In the genomic region with DNA sequence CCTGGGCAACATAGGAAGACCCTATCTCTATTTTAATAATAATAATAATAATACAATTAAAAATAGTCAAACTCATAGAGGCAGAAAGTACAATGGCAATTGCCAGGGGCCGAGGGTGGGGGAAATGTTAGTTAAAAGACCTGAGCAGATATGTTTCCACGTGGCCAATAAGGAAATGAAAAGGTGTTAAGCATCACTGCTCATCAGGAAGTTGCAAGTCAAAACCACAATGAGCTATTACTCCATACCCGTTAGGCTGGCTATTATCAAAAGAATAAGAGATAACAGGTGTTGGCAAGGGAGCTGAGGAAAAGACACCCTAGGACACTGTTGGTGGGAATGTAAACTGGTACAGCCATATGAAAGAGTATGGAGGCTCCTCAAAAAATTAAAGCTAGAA, we compare ENCODE assay signal across 24 cellular contexts.
"Had no signal": no experiment of that assay in that cellular context is flagged by ENCODE, and none has a peak within 500 bp of the region (broad histone marks: within the 10 kb centered on the region; RNA-seq: fewer than 3 reads in every experiment).

No MANE protein-coding gene starts in this region.

- H3K27me3 ChIP-seq: esophagus muscularis mucosa, pancreas, tibial nerve had no signal

- H3K4me1 Mint-ChIP-seq: activated CD4-positive, alpha-beta T cell treated with anti-CD3 and anti-CD28 coated beads for 36 hours; activated T-helper 17 cell treated with anti-CD3 and anti-CD28 coated beads, Interleukin-2, amount 50 U/mL, for 72 hours; brain; nephron progenitor cell; stimulated activated naive CD8-positive, alpha-beta T cell treated with anti-CD3 and anti-CD28 coated beads, Interleukin-15, amount 100 ng/mL, for 72 hours; WTC11 had no signal

- ATAC-seq: activated CD4-positive, alpha-beta T cell treated with anti-CD3 and anti-CD28 coated beads for 36 hours; activated naive CD4-positive, alpha-beta T cell treated with anti-CD3 and anti-CD28 coated beads, Interleukin-2, amount 50 U/mL, for 72 hours; activated T-helper 17 cell treated with anti-CD3 and anti-CD28 coated beads, Interleukin-2, amount 50 U/mL, for 72 hours; left ventricle myocardium superior; pancreas; right cardiac atrium; stimulated activated naive CD8-positive, alpha-beta T cell treated with anti-CD3 and anti-CD28 coated beads, Interleukin-15, amount 100 ng/mL, for 72 hours; WTC11 had no signal

- H3K9me3 Mint-ChIP-seq: activated T-helper 17 cell treated with anti-CD3 and anti-CD28 coated beads, Interleukin-2, amount 50 U/mL, for 72 hours had no signal

- H3K36me3 Mint-ChIP-seq: activated naive CD4-positive, alpha-beta T cell treated with anti-CD3 and anti-CD28 coated beads, Interleukin-2, amount 50 U/mL, for 72 hours had no signal

- H3K36me3 ChIP-seq: esophagus muscularis mucosa, pancreas, tibial nerve had no signal

- DNase-seq: activated CD4-positive, alpha-beta T cell treated with anti-CD3 and anti-CD28 coated beads for 36 hours; activated CD4-positive, alpha-beta T cell treated with anti-CD3 and anti-CD28 coated beads, Interleukin-2, amount 50 U/mL, for 4 hours; activated CD8-positive, alpha-beta memory T cell treated with anti-CD3 and anti-CD28 coated beads for 24 hours; activated CD8-positive, alpha-beta memory T cell treated with anti-CD3 and anti-CD28 coated beads, Interleukin-2, amount 50 U/mL, for 4 hours; activated T-cell treated with anti-CD3 and anti-CD28 coated beads, Interleukin-2, amount 50 U/mL, for 24 hours; aorta; dermis blood vessel endothelial cell; effector CD8-positive, alpha-beta T cell; hypothalamus; left ventricle myocardium superior; mammary epithelial cell; midbrain; nephron progenitor cell; pancreas; right cardiac atrium; stimulated activated CD4-positive, alpha-beta T cell treated with anti-CD3 and anti-CD28 coated beads, Interleukin-4, amount 100 ng/mL, for 4 hours; stimulated activated naive CD8-positive, alpha-beta T cell treated with anti-CD3 and anti-CD28 coated beads, Interleukin-15, amount 100 ng/mL, for 72 hours; T1000 had no signal

- H3K27ac Mint-ChIP-seq: activated CD4-positive, alpha-beta T cell treated with anti-CD3 and anti-CD28 coated beads for 36 hours; activated naive CD4-positive, alpha-beta T cell treated with anti-CD3 and anti-CD28 coated beads, Interleukin-2, amount 50 U/mL, for 72 hours; activated T-cell treated with anti-CD3 and anti-CD28 coated beads, Interleukin-2, amount 50 U/mL, for 24 hours; activated T-helper 17 cell treated with anti-CD3 and anti-CD28 coated beads, Interleukin-2, amount 50 U/mL, for 72 hours; brain; nephron progenitor cell; stimulated activated naive CD8-positive, alpha-beta T cell treated with anti-CD3 and anti-CD28 coated beads, Interleukin-15, amount 100 ng/mL, for 72 hours; WTC11 had no signal

- H3K4me3 Mint-ChIP-seq: activated CD4-positive, alpha-beta T cell treated with anti-CD3 and anti-CD28 coated beads for 36 hours; activated T-cell treated with anti-CD3 and anti-CD28 coated beads, Interleukin-2, amount 50 U/mL, for 24 hours; activated T-helper 17 cell treated with anti-CD3 and anti-CD28 coated beads, Interleukin-2, amount 50 U/mL, for 72 hours; brain; nephron progenitor cell; stimulated activated naive CD8-positive, alpha-beta T cell treated with anti-CD3 and anti-CD28 coated beads, Interleukin-15, amount 100 ng/mL, for 72 hours; WTC11 had no signal

- H3K4me3 ChIP-seq: esophagus muscularis mucosa, pancreas, tibial nerve had no signal

- H3K27me3 Mint-ChIP-seq: activated T-cell treated with anti-CD3 and anti-CD28 coated beads, Interleukin-2, amount 50 U/mL, for 24 hours; brain had no signal
